In the genomic region with DNA sequence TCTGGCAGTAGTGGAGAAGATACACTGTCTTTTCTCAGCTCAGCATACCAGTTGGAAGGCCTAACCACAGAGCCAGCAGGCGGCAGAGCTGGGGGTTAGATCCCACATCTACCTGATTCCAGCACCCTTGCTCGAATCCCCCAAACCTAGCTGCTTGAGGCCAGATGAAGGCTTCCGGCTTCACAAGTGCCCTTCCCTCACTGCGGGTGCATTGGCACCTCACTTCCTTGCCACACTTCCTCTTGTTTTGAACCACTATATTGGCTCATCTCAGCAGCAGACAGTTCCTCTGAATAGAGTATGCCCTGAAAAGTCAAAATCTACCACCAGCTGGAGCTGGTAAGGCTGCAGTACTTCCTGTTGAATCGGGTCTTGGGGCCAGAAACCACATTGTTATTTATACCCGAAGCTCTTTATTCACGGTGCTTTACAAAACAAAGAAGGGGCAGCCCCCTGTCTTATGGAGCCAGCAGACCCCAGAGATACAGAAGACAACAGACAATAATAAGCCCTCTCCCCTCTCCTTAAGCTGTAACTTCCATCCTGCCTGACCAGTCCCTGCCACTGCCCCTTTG, we compare ENCODE assay signal across 2 cellular contexts.
TF ChIP-seq lines count a peak whose summit lies in the region.

No MANE protein-coding gene starts in this region.

TF ChIP-seq in SK-N-SH, 30 proteins besides CTCF, POLR2A, EP300 and RAD21 (continued from another document):
- TF ChIP-seq, protein P1, sequence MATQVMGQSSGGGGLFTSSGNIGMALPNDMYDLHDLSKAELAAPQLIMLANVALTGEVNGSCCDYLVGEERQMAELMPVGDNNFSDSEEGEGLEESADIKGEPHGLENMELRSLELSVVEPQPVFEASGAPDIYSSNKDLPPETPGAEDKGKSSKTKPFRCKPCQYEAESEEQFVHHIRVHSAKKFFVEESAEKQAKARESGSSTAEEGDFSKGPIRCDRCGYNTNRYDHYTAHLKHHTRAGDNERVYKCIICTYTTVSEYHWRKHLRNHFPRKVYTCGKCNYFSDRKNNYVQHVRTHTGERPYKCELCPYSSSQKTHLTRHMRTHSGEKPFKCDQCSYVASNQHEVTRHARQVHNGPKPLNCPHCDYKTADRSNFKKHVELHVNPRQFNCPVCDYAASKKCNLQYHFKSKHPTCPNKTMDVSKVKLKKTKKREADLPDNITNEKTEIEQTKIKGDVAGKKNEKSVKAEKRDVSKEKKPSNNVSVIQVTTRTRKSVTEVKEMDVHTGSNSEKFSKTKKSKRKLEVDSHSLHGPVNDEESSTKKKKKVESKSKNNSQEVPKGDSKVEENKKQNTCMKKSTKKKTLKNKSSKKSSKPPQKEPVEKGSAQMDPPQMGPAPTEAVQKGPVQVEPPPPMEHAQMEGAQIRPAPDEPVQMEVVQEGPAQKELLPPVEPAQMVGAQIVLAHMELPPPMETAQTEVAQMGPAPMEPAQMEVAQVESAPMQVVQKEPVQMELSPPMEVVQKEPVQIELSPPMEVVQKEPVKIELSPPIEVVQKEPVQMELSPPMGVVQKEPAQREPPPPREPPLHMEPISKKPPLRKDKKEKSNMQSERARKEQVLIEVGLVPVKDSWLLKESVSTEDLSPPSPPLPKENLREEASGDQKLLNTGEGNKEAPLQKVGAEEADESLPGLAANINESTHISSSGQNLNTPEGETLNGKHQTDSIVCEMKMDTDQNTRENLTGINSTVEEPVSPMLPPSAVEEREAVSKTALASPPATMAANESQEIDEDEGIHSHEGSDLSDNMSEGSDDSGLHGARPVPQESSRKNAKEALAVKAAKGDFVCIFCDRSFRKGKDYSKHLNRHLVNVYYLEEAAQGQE (IDR thresholded peaks at IDR 0.05; ENCODE audit: low read depth, low read length): no peak
- no peak for TF ChIP-seq GABPA (IDR thresholded peaks at IDR 0.05; ENCODE audit: low read depth)

TF ChIP-seq in SK-N-SH treated with all-trans-retinoic acid at 6 μM for 48 hours, 23 proteins besides CTCF, POLR2A, EP300 and RAD21 (continued from another document):
- TF ChIP-seq, protein P2, sequence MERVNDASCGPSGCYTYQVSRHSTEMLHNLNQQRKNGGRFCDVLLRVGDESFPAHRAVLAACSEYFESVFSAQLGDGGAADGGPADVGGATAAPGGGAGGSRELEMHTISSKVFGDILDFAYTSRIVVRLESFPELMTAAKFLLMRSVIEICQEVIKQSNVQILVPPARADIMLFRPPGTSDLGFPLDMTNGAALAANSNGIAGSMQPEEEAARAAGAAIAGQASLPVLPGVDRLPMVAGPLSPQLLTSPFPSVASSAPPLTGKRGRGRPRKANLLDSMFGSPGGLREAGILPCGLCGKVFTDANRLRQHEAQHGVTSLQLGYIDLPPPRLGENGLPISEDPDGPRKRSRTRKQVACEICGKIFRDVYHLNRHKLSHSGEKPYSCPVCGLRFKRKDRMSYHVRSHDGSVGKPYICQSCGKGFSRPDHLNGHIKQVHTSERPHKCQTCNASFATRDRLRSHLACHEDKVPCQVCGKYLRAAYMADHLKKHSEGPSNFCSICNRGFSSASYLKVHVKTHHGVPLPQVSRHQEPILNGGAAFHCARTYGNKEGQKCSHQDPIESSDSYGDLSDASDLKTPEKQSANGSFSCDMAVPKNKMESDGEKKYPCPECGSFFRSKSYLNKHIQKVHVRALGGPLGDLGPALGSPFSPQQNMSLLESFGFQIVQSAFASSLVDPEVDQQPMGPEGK (CRISPR knock-in tag; IDR thresholded peaks at IDR 0.05; ENCODE audit: borderline replicate concordance): no peak
- no peak for TF ChIP-seq ESRRG (CRISPR knock-in tag; IDR thresholded peaks at IDR 0.05)
- TF ChIP-seq ZFP30 (CRISPR knock-in tag; IDR thresholded peaks at IDR 0.05): no peak
- no peak for TF ChIP-seq SNAI2 (CRISPR knock-in tag; IDR thresholded peaks at IDR 0.05)
- TF ChIP-seq, protein P3, sequence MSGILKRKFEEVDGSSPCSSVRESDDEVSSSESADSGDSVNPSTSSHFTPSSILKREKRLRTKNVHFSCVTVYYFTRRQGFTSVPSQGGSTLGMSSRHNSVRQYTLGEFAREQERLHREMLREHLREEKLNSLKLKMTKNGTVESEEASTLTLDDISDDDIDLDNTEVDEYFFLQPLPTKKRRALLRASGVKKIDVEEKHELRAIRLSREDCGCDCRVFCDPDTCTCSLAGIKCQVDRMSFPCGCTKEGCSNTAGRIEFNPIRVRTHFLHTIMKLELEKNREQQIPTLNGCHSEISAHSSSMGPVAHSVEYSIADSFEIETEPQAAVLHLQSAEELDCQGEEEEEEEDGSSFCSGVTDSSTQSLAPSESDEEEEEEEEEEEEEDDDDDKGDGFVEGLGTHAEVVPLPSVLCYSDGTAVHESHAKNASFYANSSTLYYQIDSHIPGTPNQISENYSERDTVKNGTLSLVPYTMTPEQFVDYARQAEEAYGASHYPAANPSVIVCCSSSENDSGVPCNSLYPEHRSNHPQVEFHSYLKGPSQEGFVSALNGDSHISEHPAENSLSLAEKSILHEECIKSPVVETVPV (CRISPR knock-in tag; IDR thresholded peaks at IDR 0.05): no peak
- TF ChIP-seq TCF4 (CRISPR knock-in tag; IDR thresholded peaks at IDR 0.05; ENCODE audit: borderline replicate concordance): no peak
